ENCODE assay signal across 12 cellular contexts in genomic region chr14:55780156-55780946, GRCh38.
A peak's percentile ranks its signal among the peaks of the same experiment; 100 is the strongest.
DNase-seq lines count a peak whose midpoint lies in the region; ATAC-seq, FAIRE-seq and TF ChIP-seq lines count a peak whose summit lies in the region.
"Had no signal": no experiment of that assay in that cellular context is flagged by ENCODE, and none has a peak within 500 bp of the region (broad histone marks: within the 10 kb centered on the region; RNA-seq: fewer than 3 reads in every experiment).

No MANE protein-coding gene starts in this region.

- no peaks in the 10 kb centered on the region for H3K79me2 ChIP-seq in GM12878 (ENCODE audit: control insufficient read depth, insufficient read depth, low read length)

- RAD21 ChIA-PET in GM12878 (lab: Charles Lee; ENCODE audit: unreplicated experiment) = no interaction called here

- TF ChIP-seq CTCF in HFFc6 (IDR thresholded peaks at IDR 0.05) (no peak), GM12878 (IDR thresholded peaks at IDR 0.05 in 2 of 3, conservative IDR thresholded peaks at IDR 0.05 in 1 of 3; ENCODE audit: control insufficient read depth in 2 of 3, extremely low read depth in 1 of 3, insufficient read depth in 1 of 3, low read depth in 3 of 3, low read length in 3 of 3) (no peak), sigmoid colon (IDR thresholded peaks at IDR 0.05) (no peak)

- no peak for FAIRE-seq in GM12878 (lab: Jason Lieb, UNC)
- FAIRE-seq: GM12892 had no signal

- ATAC-seq in GM12878 (peak; percentile 71), left ventricle myocardium superior (peak; percentile 96)
- no peak for ATAC-seq in natural killer cell treated with Interleukin-12 subunit alpha and Interleukin-12 subunit beta and Interleukin-15 and Interleukin-18, amount 100 ng/mL, for 72 hours

- DNase-seq in HFFc6 (peak; percentile 18), GM12878 (ENCODE audit: low read depth, low spot score) (no peak), left ventricle myocardium superior (peak; percentile 35), stromal cell of bone marrow (ENCODE audit: low read depth) (peak; percentile 26), sigmoid colon (no peak), SKM-1 treated with dmso at 0.1 percent for 144 hours (lab: John Stamatoyannopoulos, UW; ENCODE audit: unreplicated experiment) (no peak)
- DNase-seq in activated naive CD4-positive, alpha-beta T cell (lab: John Stamatoyannopoulos, UW) = no peak
- no peak for DNase-seq in natural killer cell treated with Interleukin-12 subunit alpha and Interleukin-12 subunit beta and Interleukin-15 and Interleukin-18, amount 100 ng/mL, for 72 hours (ENCODE audit: low spot score)
- DNase-seq: activated T-cell treated with anti-CD3 and anti-CD28 coated beads, Interleukin-2, amount 50 U/mL, for 24 hours had no signal

- CTCF ChIA-PET in GM12878 (lab: Yijun Ruan, JAX) = interaction anchor here (1.0 kb wide), 1 partner anchor 49 kb away, joined by 3 read pairs; no protein-coding TSS in a partner anchor

- no peaks in the 10 kb centered on the region for H3K27me3 ChIP-seq in GM12878 (replicated peaks in 1 of 2; ENCODE audit: control insufficient read depth in 2 of 2, insufficient read depth in 2 of 2, low read length in 1 of 2)
- no peaks in the 10 kb centered on the region for H3K27me3 ChIP-seq in sigmoid colon
- H3K27me3 ChIP-seq: SJSA1 had no signal

- in situ Hi-C loops in GM12878 (cut with MboI) = no loop called here

- intact Hi-C loops in GM12878 (cut with micrococcal nuclease; ENCODE audit: unreplicated experiment) (no loop called here), left ventricle myocardium superior (cut with micrococcal nuclease) (no loop called here), sigmoid colon (cut with DNase I) (no loop called here)

- WGBS in GM12878 (ENCODE audit: insufficient coverage, insufficient replicate concordance, low lambda C conversion rate, missing lambda C conversion rate) = 53% methylated on average over 8 of the region's 8 CpGs
- WGBS in sigmoid colon, 2 donors = 50 to 64% methylated on average over 8 of the region's 8 CpGs

- BruUV-seq in GM12878 (replicated peaks; lab: Mats Ljungman, UMichigan) = no TSS peak

- no peak for TF ChIP-seq EP300 in GM12878 (IDR thresholded peaks at IDR 0.05; ENCODE audit: borderline replicate concordance in 1 of 2, control insufficient read depth in 1 of 2, low read depth in 2 of 2, low read length in 2 of 2)
- TF ChIP-seq EP300 in sigmoid colon (IDR thresholded peaks at IDR 0.05) = no peak

- no peaks in the 10 kb centered on the region for H3K4me1 ChIP-seq in GM12878 (ENCODE audit: control insufficient read depth, insufficient read depth, low read length)
- H3K4me1 ChIP-seq in sigmoid colon = peaks cover 0 to 8% (median 3%) of the 10 kb centered on the region in 4 donors

- no peak overlapping the region for H3K27ac Mint-ChIP-seq in HFFc6
- H3K27ac Mint-ChIP-seq in natural killer cell treated with Interleukin-12 subunit alpha and Interleukin-12 subunit beta and Interleukin-15 and Interleukin-18, amount 100 ng/mL, for 72 hours = no peak overlapping the region
- H3K27ac Mint-ChIP-seq: activated T-cell treated with anti-CD3 and anti-CD28 coated beads, Interleukin-2, amount 50 U/mL, for 24 hours had no signal

- no peaks in the 10 kb centered on the region for H3K9me3 Mint-ChIP-seq in HFFc6
- H3K9me3 Mint-ChIP-seq in natural killer cell treated with Interleukin-12 subunit alpha and Interleukin-12 subunit beta and Interleukin-15 and Interleukin-18, amount 100 ng/mL, for 72 hours = no peaks in the 10 kb centered on the region
- H3K9me3 Mint-ChIP-seq: activated T-cell treated with anti-CD3 and anti-CD28 coated beads, Interleukin-2, amount 50 U/mL, for 24 hours had no signal

- H3K36me3 ChIP-seq in GM12878 (ENCODE audit: control insufficient read depth in 2 of 2, insufficient read depth in 2 of 2, low read length in 1 of 2) (no peaks in the 10 kb centered on the region), sigmoid colon (no peaks in the 10 kb centered on the region)
- H3K36me3 ChIP-seq: SJSA1 had no signal

- TF ChIP-seq RAD21 in GM12878 (IDR thresholded peaks at IDR 0.05; ENCODE audit: insufficient read depth, low read depth, low read length) = no peak

- H3K4me2 ChIP-seq in GM12878 (ENCODE audit: control insufficient read depth, insufficient read depth) = no peak overlapping the region
- H3K4me2 ChIP-seq: smooth muscle cell had no signal

- no peaks in the 10 kb centered on the region for H3K36me3 Mint-ChIP-seq in HFFc6 (ENCODE audit: low read depth)
- no peaks in the 10 kb centered on the region for H3K36me3 Mint-ChIP-seq in natural killer cell treated with Interleukin-12 subunit alpha and Interleukin-12 subunit beta and Interleukin-15 and Interleukin-18, amount 100 ng/mL, for 72 hours

- SMC1A ChIA-PET in GM12878 (lab: Charles Lee; ENCODE audit: uncharacterized antibody, unreplicated experiment) = interaction anchor here (1.0 kb wide), 1 partner anchor 10 kb away, joined by 3 read pairs; no protein-coding TSS in a partner anchor

- H3K27ac ChIP-seq in GM12878 (ENCODE audit: control insufficient read depth, insufficient read depth) (no peak overlapping the region), sigmoid colon (peak overlapping the region in 1 of 4 donors; percentile 25)
- H3K27ac ChIP-seq: SJSA1 had no signal

- TF ChIP-seq POLR2A in GM12878 (IDR thresholded peaks at IDR 0.05; ENCODE audit: low read depth, low read length) (no peak), sigmoid colon (IDR thresholded peaks at IDR 0.05) (no peak)

- H3K4me1 Mint-ChIP-seq in HFFc6 (ENCODE audit: low read depth) = peaks cover 10% of the 10 kb centered on the region
- no peaks in the 10 kb centered on the region for H3K4me1 Mint-ChIP-seq in natural killer cell treated with Interleukin-12 subunit alpha and Interleukin-12 subunit beta and Interleukin-15 and Interleukin-18, amount 100 ng/mL, for 72 hours (ENCODE audit: low read depth in 2 of 2)

- H3K27me3 Mint-ChIP-seq in HFFc6 (ENCODE audit: insufficient read depth) = peaks cover 10% of the 10 kb centered on the region
- no peaks in the 10 kb centered on the region for H3K27me3 Mint-ChIP-seq in natural killer cell treated with Interleukin-12 subunit alpha and Interleukin-12 subunit beta and Interleukin-15 and Interleukin-18, amount 100 ng/mL, for 72 hours
- H3K27me3 Mint-ChIP-seq: activated T-cell treated with anti-CD3 and anti-CD28 coated beads, Interleukin-2, amount 50 U/mL, for 24 hours had no signal

- H3K9ac ChIP-seq in GM12878 (ENCODE audit: control insufficient read depth, insufficient read depth, low read length) = no peak overlapping the region

- no peak overlapping the region for H2AFZ ChIP-seq in GM12878 (ENCODE audit: control insufficient read depth, low read depth, low read length)

- no peak overlapping the region for H3K4me3 Mint-ChIP-seq in HFFc6
- no peak overlapping the region for H3K4me3 Mint-ChIP-seq in natural killer cell treated with Interleukin-12 subunit alpha and Interleukin-12 subunit beta and Interleukin-15 and Interleukin-18, amount 100 ng/mL, for 72 hours
- H3K4me3 Mint-ChIP-seq: activated T-cell treated with anti-CD3 and anti-CD28 coated beads, Interleukin-2, amount 50 U/mL, for 24 hours had no signal

- no peaks in the 10 kb centered on the region for H4K20me1 ChIP-seq in GM12878 (ENCODE audit: control insufficient read depth, insufficient read depth)

- POLR2A ChIA-PET in GM12878 (lab: Charles Lee) = interaction anchor here (1.1 kb wide), 1 partner anchor 18 kb away, joined by 3 read pairs; no protein-coding TSS in a partner anchor

- no peaks in the 10 kb centered on the region for H3K9me3 ChIP-seq in GM12878 (replicated peaks; ENCODE audit: control insufficient read depth, insufficient read depth, low read length)
- H3K9me3 ChIP-seq in sigmoid colon = no peaks in the 10 kb centered on the region
- H3K9me3 ChIP-seq: SJSA1 had no signal

- H3K4me3 ChIP-seq in GM12878 = no peak overlapping the region
- no peak overlapping the region for H3K4me3 ChIP-seq in sigmoid colon
- H3K4me3 ChIP-seq: SJSA1, smooth muscle cell had no signal

TF ChIP-seq in GM12878, 131 proteins besides CTCF, POLR2A, EP300 and RAD21 (continues in another document):
- TF ChIP-seq BACH1 (IDR thresholded peaks at IDR 0.05; ENCODE audit: borderline replicate concordance) (no peak), TCF12 (IDR thresholded peaks at IDR 0.05; ENCODE audit: low read depth, low read length) (no peak), IKZF2 (IDR thresholded peaks at IDR 0.05) (peak; percentile 16 to 18; a peak in 1 of 4 replicates), PKNOX1 (IDR thresholded peaks at IDR 0.05) (no peak), NR2F1 (conservative IDR thresholded peaks at IDR 0.05) (0 out of 2 replicates have a peak, but pooled peaks have one; percentile 15), WRNIP1 (IDR thresholded peaks at IDR 0.05; ENCODE audit: borderline replicate concordance, low read depth, low read length) (no peak), ASH2L (IDR thresholded peaks at IDR 0.05; ENCODE audit: borderline replicate concordance, low read depth) (no peak), NRF1 (conservative IDR thresholded peaks at IDR 0.05; ENCODE audit: low read depth, low read length) (no peak), RAD51 (IDR thresholded peaks at IDR 0.05) (no peak), ZNF622 (IDR thresholded peaks at IDR 0.05) (no peak), CEBPB (IDR thresholded peaks at IDR 0.05; ENCODE audit: borderline replicate concordance in 1 of 2, low read depth in 2 of 2, low read length in 2 of 2) (no peak), PBX3 (IDR thresholded peaks at IDR 0.05; ENCODE audit: insufficient replicate concordance, low read depth, low read length) (no peak), KAT2A (conservative IDR thresholded peaks at IDR 0.05; ENCODE audit: control insufficient read depth, low read depth, low read length) (no peak), SMARCA5 (IDR thresholded peaks at IDR 0.05) (no peak)

Comparison
In these comparisons a context has a peak if more than half of its experiments do, and no peak if none do; other contexts are left out.
1. DNase-seq: peak in HFFc6 (single experiment), left ventricle myocardium superior (single experiment) and stromal cell of bone marrow (single experiment); none in GM12878 (single experiment), sigmoid colon (single experiment), activated naive CD4-positive, alpha-beta T cell (0 of 4), natural killer cell treated with Interleukin-12 subunit alpha and Interleukin-12 subunit beta and Interleukin-15 and Interleukin-18, amount 100 ng/mL, for 72 hours (single experiment) and SKM-1 treated with dmso at 0.1 percent for 144 hours (single experiment).
2. ATAC-seq: peak in GM12878 (single experiment) and left ventricle myocardium superior (single experiment); none in natural killer cell treated with Interleukin-12 subunit alpha and Interleukin-12 subunit beta and Interleukin-15 and Interleukin-18, amount 100 ng/mL, for 72 hours (0 of 2).